ENCODE assay signal across 11 cellular contexts in the genomic region with DNA sequence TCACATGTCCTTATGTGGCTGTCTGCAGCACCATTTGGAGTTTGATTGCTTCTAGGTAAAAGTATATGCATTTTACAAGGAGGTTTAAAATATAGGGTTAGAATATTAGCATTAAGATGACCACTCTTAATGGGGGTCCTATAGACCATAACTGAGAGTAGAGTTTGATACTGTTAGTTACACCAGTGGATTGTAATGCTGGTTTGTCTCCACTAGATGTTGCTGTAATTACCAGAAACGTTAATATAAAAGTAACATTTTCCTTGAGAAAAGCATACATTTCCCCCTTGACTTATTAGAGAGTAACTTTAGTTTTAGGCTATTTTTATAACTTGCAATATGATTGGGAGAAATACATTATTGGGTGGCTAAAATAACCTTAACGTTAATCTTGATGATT.
DNase-seq lines count a peak whose midpoint lies in the region; ATAC-seq and TF ChIP-seq lines count a peak whose summit lies in the region.
"Had no signal": no experiment of that assay in that cellular context is flagged by ENCODE, and none has a peak within 500 bp of the region (broad histone marks: within the 10 kb centered on the region; RNA-seq: fewer than 3 reads in every experiment).

No MANE protein-coding gene starts in this region.

- no peak overlapping the region for H2AFZ ChIP-seq in MM.1S (ENCODE audit: low read length)

- 15 to 23% (median 19%) methylated on average over 2 of the region's 2 CpGs for WGBS in psoas muscle, 3 donors

- H3K27ac Mint-ChIP-seq in chondrocyte (ENCODE audit: unreplicated experiment), result no peak overlapping the region
- H3K27ac Mint-ChIP-seq: activated CD8-positive, alpha-beta memory T cell treated with anti-CD3 and anti-CD28 coated beads, Interleukin-2, amount 10 ng/mL, durations not matched to agents 7 days and 5 days; CD4-positive, CD25-positive, alpha-beta regulatory T cell had no signal

- H3K36me3 Mint-ChIP-seq in chondrocyte (ENCODE audit: low read depth), result no peaks in the 10 kb centered on the region
- H3K36me3 Mint-ChIP-seq: activated CD8-positive, alpha-beta memory T cell treated with anti-CD3 and anti-CD28 coated beads, Interleukin-2, amount 10 ng/mL, durations not matched to agents 7 days and 5 days; CD4-positive, CD25-positive, alpha-beta regulatory T cell had no signal

- H3K4me2 ChIP-seq in MM.1S (ENCODE audit: low read depth, low read length), result no peak overlapping the region

- no peak for ATAC-seq in psoas muscle
- ATAC-seq: activated CD8-positive, alpha-beta memory T cell treated with anti-CD3 and anti-CD28 coated beads, Interleukin-2, amount 10 ng/mL, durations not matched to agents 7 days and 5 days had no signal

- H3K27me3 Mint-ChIP-seq in chondrocyte (ENCODE audit: low read depth), result no peaks in the 10 kb centered on the region
- H3K27me3 Mint-ChIP-seq: activated CD8-positive, alpha-beta memory T cell treated with anti-CD3 and anti-CD28 coated beads, Interleukin-2, amount 10 ng/mL, durations not matched to agents 7 days and 5 days had no signal

- H3K27ac ChIP-seq in MM.1S (ENCODE audit: low read length) (no peak overlapping the region), psoas muscle (no peak overlapping the region)

- intact Hi-C loops in psoas muscle (cut with DNase I), result loop anchor here in 1 of 2 donors (5.0 kb wide), 2 partner anchors 105 to 215 kb away; no protein-coding TSS in a partner anchor

- H3K79me2 ChIP-seq in MM.1S (ENCODE audit: low read length), result no peaks in the 10 kb centered on the region

- H3K9me3 ChIP-seq in MM.1S (replicated peaks; ENCODE audit: insufficient read depth, low read length) (no peaks in the 10 kb centered on the region), psoas muscle (peaks cover under 1% of the 10 kb centered on the region)

- H3F3A ChIP-seq in MM.1S (ENCODE audit: insufficient read depth, low read length), result no peaks in the 10 kb centered on the region

- H3K36me3 ChIP-seq in MM.1S (replicated peaks; ENCODE audit: insufficient read depth, low read length) (no peaks in the 10 kb centered on the region), psoas muscle (ENCODE audit: insufficient read depth in 1 of 2, low read depth in 1 of 2) (no peaks in the 10 kb centered on the region)

- H3K4me1 Mint-ChIP-seq in chondrocyte (ENCODE audit: low read depth), result no peaks in the 10 kb centered on the region

- peak; percentile 56 for TF ChIP-seq CTCF in MM.1S (IDR thresholded peaks at IDR 0.05; ENCODE audit: low read length)
- peak; percentile 33 for TF ChIP-seq CTCF in chondrocyte (IDR thresholded peaks at IDR 0.05)
- TF ChIP-seq CTCF in psoas muscle (IDR thresholded peaks at IDR 0.05), result peak; percentile 40

- peak; percentile 9 for DNase-seq in NOMO-1 treated with DMSO at 0.1 percent for 48 hours (lab: John Stamatoyannopoulos, UW; ENCODE audit: unreplicated experiment)
- no peak for DNase-seq in NOMO-1 (lab: John Stamatoyannopoulos, UW; ENCODE audit: unreplicated experiment in 2 of 2)
- peak; percentile 24 for DNase-seq in MM.1S
- DNase-seq in chondrocyte (ENCODE audit: low spot score), result no peak
- no peak for DNase-seq in psoas muscle
- no peak for DNase-seq in superior temporal gyrus (ENCODE audit: extremely low spot score)
- no peak for DNase-seq in cerebellar nuclear complex (lab: John Stamatoyannopoulos, UW)
- no peak for DNase-seq in A172 (ENCODE audit: low spot score)
- DNase-seq: activated CD8-positive, alpha-beta memory T cell treated with anti-CD3 and anti-CD28 coated beads, Interleukin-2, amount 10 ng/mL, durations not matched to agents 7 days and 5 days; central memory CD4-positive, alpha-beta T cell had no signal

- H3K4me3 ChIP-seq in MM.1S (ENCODE audit: low read length), result no peak overlapping the region
- no peak overlapping the region for H3K4me3 ChIP-seq in psoas muscle

- peaks cover 42% of the 10 kb centered on the region for H3K9me3 Mint-ChIP-seq in chondrocyte (ENCODE audit: low read depth)

- H4K20me1 ChIP-seq in MM.1S (ENCODE audit: insufficient read depth, low read length), result no peaks in the 10 kb centered on the region

- H3K4me1 ChIP-seq in MM.1S (ENCODE audit: low read length), result no peaks in the 10 kb centered on the region
- no peaks in the 10 kb centered on the region for H3K4me1 ChIP-seq in psoas muscle

- H3K27me3 ChIP-seq in MM.1S (replicated peaks; ENCODE audit: insufficient read depth, low read length) (no peaks in the 10 kb centered on the region), psoas muscle (ENCODE audit: insufficient read depth in 3 of 3, low read length in 2 of 3) (peaks cover 0 to 29% (median 0%) of the 10 kb centered on the region in 3 donors)

- H3K9ac ChIP-seq in MM.1S (ENCODE audit: low read length), result no peak overlapping the region

- H3K9me2 ChIP-seq in MM.1S (replicated peaks; ENCODE audit: insufficient read depth, low read length), result no peaks in the 10 kb centered on the region

- H3K4me3 Mint-ChIP-seq in chondrocyte (ENCODE audit: unreplicated experiment), result no peak overlapping the region
- H3K4me3 Mint-ChIP-seq: activated CD8-positive, alpha-beta memory T cell treated with anti-CD3 and anti-CD28 coated beads, Interleukin-2, amount 10 ng/mL, durations not matched to agents 7 days and 5 days; CD4-positive, CD25-positive, alpha-beta regulatory T cell had no signal

Comparison
In these comparisons a context has a peak if more than half of its experiments do, and no peak if none do; other contexts are left out.
1. DNase-seq: peak in NOMO-1 treated with DMSO at 0.1 percent for 48 hours (single experiment) and MM.1S (single experiment); none in NOMO-1 (0 of 2), chondrocyte (single experiment), psoas muscle (0 of 2), superior temporal gyrus (single experiment), cerebellar nuclear complex (0 of 2) and A172 (single experiment).
2. Peak in every context shown above with its lines, with median percentiles within 50 percentile points of each other: CTCF ChIP-seq.